ENCODE assay signal across 9 cellular contexts in the genomic region with DNA sequence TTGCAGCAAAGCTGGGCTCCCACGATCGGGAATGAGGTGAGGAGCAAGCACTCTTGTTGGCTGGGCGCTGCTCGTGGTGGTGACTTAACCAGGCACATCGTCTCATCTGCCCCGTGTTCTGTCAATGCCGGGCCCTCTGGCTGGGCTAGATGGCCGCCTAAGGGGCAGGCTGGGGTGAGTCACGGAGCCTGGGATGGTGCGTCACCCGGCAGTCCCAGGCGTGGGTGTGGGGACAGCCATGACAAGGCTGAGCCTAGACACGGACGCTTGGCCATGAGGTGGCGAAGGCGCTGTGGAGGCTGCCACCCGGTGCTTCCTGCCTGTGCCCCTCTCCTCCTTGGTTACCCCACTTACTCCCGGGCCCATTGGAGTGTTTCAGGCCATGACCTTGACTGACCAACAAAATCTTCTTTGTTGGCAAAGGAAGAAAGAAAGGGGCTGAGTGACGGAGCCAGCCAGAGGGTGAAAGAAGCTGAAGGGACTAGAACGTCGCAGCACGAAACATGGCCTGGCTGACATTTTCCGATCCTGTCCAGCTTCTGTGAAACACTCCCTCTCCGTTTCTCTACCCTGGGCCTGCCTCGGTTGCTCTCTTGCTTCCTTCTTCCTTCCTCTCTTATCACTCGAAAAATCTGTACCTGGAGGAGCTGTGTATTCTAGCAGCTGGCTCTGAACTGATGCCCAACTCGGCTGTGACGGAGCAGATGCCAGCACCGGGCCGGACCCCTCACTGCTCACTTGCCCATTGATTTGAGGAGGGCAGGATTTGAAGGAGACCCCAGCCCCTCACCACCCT. TPM values are rescaled to one million over a fixed set of nuclear protein-coding genes. Genes with fewer than 3 reads are reported as not detected.
DNase-seq lines count a peak whose midpoint lies in the region; ATAC-seq and TF ChIP-seq lines count a peak whose summit lies in the region.
"Had no signal": no experiment of that assay in that cellular context is flagged by ENCODE, and none has a peak within 500 bp of the region (broad histone marks: within the 10 kb centered on the region; RNA-seq: fewer than 3 reads in every experiment).

No MANE protein-coding gene starts in this region.

- H3K27me3 Mint-ChIP-seq in T-helper 17 cell = no peaks in the 10 kb centered on the region

- H3K9me3 ChIP-seq in T-helper 17 cell (ENCODE audit: control insufficient read depth, low read length, poor library complexity, severe bottlenecking) = no peaks in the 10 kb centered on the region

- peaks cover 9% of the 10 kb centered on the region for H3K36me3 Mint-ChIP-seq in T-helper 17 cell (ENCODE audit: low read depth)

- H3K4me1 Mint-ChIP-seq in T-helper 17 cell = peaks cover 27% of the 10 kb centered on the region

- peak overlapping the region; percentile 99 for H3K27ac Mint-ChIP-seq in T-helper 17 cell

- ATAC-seq in T-helper 17 cell (peak; percentile 81), GM18519 (IDR thresholded peaks at IDR 0.05; ENCODE audit: low FRiP score, unreplicated experiment) (no peak), GM19463 (IDR thresholded peaks at IDR 0.05; ENCODE audit: unreplicated experiment) (no peak)

- DNase-seq in A172 (ENCODE audit: low spot score) = peak; percentile 50
- DNase-seq in T-helper 17 cell = peak; percentile 59 to 71 (median 63)
- DNase-seq in activated naive CD4-positive, alpha-beta T cell treated with Interleukin-2 at 50 U/mL for 16 hours = peak; percentile 93
- peak; percentile 81 for DNase-seq in stimulated activated CD4-positive, alpha-beta T cell treated with anti-CD3 and anti-CD28 coated beads, Interleukin-12 subunit alpha, Interleukin-12 subunit beta, amount 100 ng/mL, for 4 hours
- DNase-seq in erythroblast (lab: John Stamatoyannopoulos, UW) = no peak
- no peak for DNase-seq in T1000 (lab: John Stamatoyannopoulos, UW)
- DNase-seq: NCI-H226 had no signal

- peak overlapping the region; percentile 97 for H3K4me3 Mint-ChIP-seq in T-helper 17 cell

- no peak for TF ChIP-seq POLR2A in erythroblast (IDR thresholded peaks at IDR 0.05; ENCODE audit: low read length)

RNA-seq across cellular contexts. Expression of a gene that starts 0.6 kb away (rescaled TPM):
- total RNA-seq in A172 (2014; rRNA removed; shearing (Covaris generic)) = 0.26 TPM in 1 of 2 replicates, not detected in the other
- total RNA-seq in T-helper 17 cell = 100 to 1,000 TPM; 265 to 295 TPM

RNA-seq across cellular contexts. Expression of a gene that starts 35.8 kb away (rescaled TPM):
- 90.0 and 93.8 TPM in 2 replicates for total RNA-seq in A172 (2014; rRNA removed; shearing (Covaris generic))
- total RNA-seq in T-helper 17 cell = 10 to 100 TPM in 1 of 2 donors, 1 to 10 TPM in 1; 7.3 to 12.6 TPM

Comparison
In these comparisons a context has a peak if more than half of its experiments do, and no peak if none do; other contexts are left out.
1. DNase-seq: peak in A172 (single experiment), T-helper 17 cell (3 of 3), activated naive CD4-positive, alpha-beta T cell treated with Interleukin-2 at 50 U/mL for 16 hours (single experiment) and stimulated activated CD4-positive, alpha-beta T cell treated with anti-CD3 and anti-CD28 coated beads, Interleukin-12 subunit alpha, Interleukin-12 subunit beta, amount 100 ng/mL, for 4 hours (single experiment); none in erythroblast (0 of 2) and T1000 (single experiment).
2. RNA of a gene that starts 0.6 kb away (total RNA-seq): 265 to 295 TPM in T-helper 17 cell; 0.26 TPM in A172; every median in the first group is over 100 times any median in the second.